Comparison of ENCODE assay signal across 8 cellular contexts in genomic region chr19:37217855-37218591, GRCh38. TPM values are rescaled to one million over a fixed set of nuclear protein-coding genes. Genes with fewer than 3 reads are reported as not detected.
A peak's percentile ranks its signal among the peaks of the same experiment; 100 is the strongest.
DNase-seq lines count a peak whose midpoint lies in the region; ATAC-seq, FAIRE-seq and TF ChIP-seq lines count a peak whose summit lies in the region.

Gene ZNF383, plus strand, starts transcription at chr19:37218214. Its CDS starts 12,240 bp downstream, at chr19:37230454.

- peaks cover 27 to 37% (median 35%) of the 10 kb centered on the region in 3 donors for H3K4me1 Mint-ChIP-seq in T-cell

- no peak for TF ChIP-seq CTCF in GM13976 (IDR thresholded peaks at IDR 0.05; ENCODE audit: borderline replicate concordance, control extremely low read depth, extremely low read depth, insufficient read depth, missing control alignments)
- TF ChIP-seq CTCF in right atrium auricular region (IDR thresholded peaks at IDR 0.05), result no peak
- no peak for TF ChIP-seq CTCF in psoas muscle (IDR thresholded peaks at IDR 0.05)

- peaks cover 8 to 11% (median 9%) of the 10 kb centered on the region in 3 donors for H3K9me3 Mint-ChIP-seq in T-cell

- DNase-seq in GM13976 (ENCODE audit: low spot score) (peak; percentile 88), NCI-H1436 (lab: John Stamatoyannopoulos, UW) (peak; percentile 76), T-cell (peak; percentile 61 to 86 (median 75)), amniotic stem cell (lab: John Stamatoyannopoulos, UW) (peak; percentile 68), right atrium auricular region (ENCODE audit: low spot score) (peak; percentile 86), psoas muscle (peak; percentile 89 to 93), urothelium cell line (ENCODE audit: low spot score) (peak; percentile 88)

- POLR2A ChIA-PET in T-cell (lab: Charles Lee), result interaction anchor here in 1 of 2 donors (0.6 kb wide), 1 partner anchor 46 kb away, joined by 5 read pairs; the partner anchor contains the start of gene ZNF585A

- intact Hi-C loops in psoas muscle (cut with DNase I), result loop anchor here (5.0 to 10.0 kb wide), 5 partner anchors 143 to 301 kb away; partner anchors contain the start of genes ZNF527 (in 2 of the 2), ZNF420 (in 1 of the 2), ZNF568 (in 1 of the 2) and ZNF569 (in 1 of the 2)

- FAIRE-seq in urothelium cell line (lab: Jason Lieb, UNC), result no peak

- H3K4me1 ChIP-seq in right atrium auricular region (peaks cover 0 to 17% of the 10 kb centered on the region in 2 donors), psoas muscle (no peaks in the 10 kb centered on the region)

- H3K9me3 ChIP-seq in right atrium auricular region (no peaks in the 10 kb centered on the region), psoas muscle (peaks cover 19% of the 10 kb centered on the region)

- peaks cover 44% of the 10 kb centered on the region for H3K36me3 Mint-ChIP-seq in T-cell

- H3K27me3 ChIP-seq in right atrium auricular region, result no peaks in the 10 kb centered on the region
- no peaks in the 10 kb centered on the region for H3K27me3 ChIP-seq in psoas muscle (ENCODE audit: insufficient read depth in 3 of 3, low read length in 2 of 3)

- H3K36me3 ChIP-seq in right atrium auricular region (peaks cover 7% of the 10 kb centered on the region), psoas muscle (ENCODE audit: insufficient read depth in 1 of 2, low read depth in 1 of 2) (peaks cover 0 to 28% of the 10 kb centered on the region in 2 donors)

- in situ Hi-C loops in GM13976 (cut with MboI; ENCODE audit: low sequenced_read_pairs, unreplicated experiment), result no loop called here

- H3K4me3 ChIP-seq in right atrium auricular region, result peak within 1 kb of the TSS; percentile 80 to 85
- peak within 1 kb of the TSS; percentile 80 for H3K4me3 ChIP-seq in psoas muscle

- CTCF ChIA-PET in T-cell (lab: Charles Lee), result interaction anchor here in 1 of 2 donors (0.6 kb wide), 1 partner anchor 13 kb away, joined by 3 read pairs; no protein-coding TSS in a partner anchor

- H3K4me3 Mint-ChIP-seq in T-cell, result peak within 1 kb of the TSS; percentile 90 to 99 (median 94)

- H3K27ac Mint-ChIP-seq in T-cell, result peak within 1 kb of the TSS; percentile 99 to 100

- ATAC-seq in HG02840 (IDR thresholded peaks at IDR 0.05; ENCODE audit: low FRiP score, unreplicated experiment) (peak; percentile 93), T-cell (replicated peaks in 1 of 4) (peak; percentile 88 to 92 (median 90)), psoas muscle (peak; percentile 92 to 98 (median 96))

- no peaks in the 10 kb centered on the region for H3K27me3 Mint-ChIP-seq in T-cell

- peak within 1 kb of the TSS; percentile 90 to 96 for H3K27ac ChIP-seq in right atrium auricular region
- peak within 1 kb of the TSS; percentile 85 for H3K27ac ChIP-seq in psoas muscle

- 0 to 1% (median 0%) methylated on average over 41 of the region's 41 CpGs for whole genome bisulfite sequencing in psoas muscle, 3 donors

RNA-seq across cellular contexts. Expression of gene ZNF383, which starts in this region (rescaled TPM):
- total RNA-seq in T-cell, result 10 to 100 TPM; 11.7 to 25.9 (median 24.2) TPM
- 1 to 10 TPM; 5.3 to 8.3 TPM for total RNA-seq in right atrium auricular region
- 10 to 100 TPM in 1 of 4 donors, 1 to 10 TPM in 3; 4.4 to 11.7 (median 8.1) TPM for total RNA-seq in psoas muscle
- 10 to 100 TPM in 1 of 3 donors, 1 to 10 TPM in 2; 3.0 to 12.1 (median 3.6) TPM for polyA plus RNA-seq in psoas muscle

Comparison
In these comparisons a context has a peak if more than half of its experiments do, and no peak if none do; other contexts are left out.
1. Peak in every context shown above with its lines: DNase-seq, ATAC-seq, H3K4me3 ChIP-seq and H3K27ac ChIP-seq.